In genomic region chr16:89607937-89608740, GRCh38 we compare ENCODE assay signal across 20 cellular contexts. TPM values are rescaled to one million over a fixed set of nuclear protein-coding genes. Genes with fewer than 3 reads are reported as not detected.
DNase-seq lines count a peak whose midpoint lies in the region; ATAC-seq, FAIRE-seq and TF ChIP-seq lines count a peak whose summit lies in the region.
"Had no signal": no experiment of that assay in that cellular context is flagged by ENCODE, and none has a peak within 500 bp of the region (broad histone marks: within the 10 kb centered on the region; RNA-seq: fewer than 3 reads in every experiment).

No MANE protein-coding gene starts in this region.

- H3K4me1 ChIP-seq in HCT116 (ENCODE audit: control insufficient read depth in 1 of 2, insufficient read depth in 2 of 2, low read length in 2 of 2) (peaks cover 16 to 36% of the 10 kb centered on the region in 2 experiments), keratinocyte (ENCODE audit: control insufficient read depth, extremely low read depth, insufficient read depth, low read length) (peaks cover 16% of the 10 kb centered on the region), esophagus squamous epithelium (peaks cover 0 to under 1% (median 0%) of the 10 kb centered on the region in 3 donors)
- no peaks in the 10 kb centered on the region for H3K4me1 ChIP-seq in CD8-positive, alpha-beta T cell (ENCODE audit: insufficient read depth, low read length)

- RAD21 ChIA-PET in HCT116 (lab: Charles Lee; ENCODE audit: low non-redundant PET in 1 of 2, low total read pairs in 2 of 2, uncharacterized antibody in 2 of 2, unreplicated experiment in 2 of 2), result no interaction called here

- no peak for FAIRE-seq in keratinocyte (lab: Jason Lieb, UNC)
- FAIRE-seq: G401.6 had no signal

- intact Hi-C loops in HCT116 (cut with micrococcal nuclease), result no loop called here
- intact Hi-C loops in CD8-positive, alpha-beta T cell (cut with DNase I, micrococcal nuclease), result no loop called here
- intact Hi-C loops in esophagus squamous epithelium (cut with DNase I), result no loop called here

- H3K9ac ChIP-seq in HCT116 (ENCODE audit: low read length), result no peak overlapping the region
- no peak overlapping the region for H3K9ac ChIP-seq in keratinocyte (ENCODE audit: control insufficient read depth, extremely low read depth, insufficient read depth, low read length)
- H3K9ac ChIP-seq: KMS-11 had no signal

- no peak for TF ChIP-seq RAD21 in HCT116 (IDR thresholded peaks at IDR 0.05; ENCODE audit: low read depth)

- H3K4me3 ChIP-seq in HCT116 (replicated peaks in 1 of 2; ENCODE audit: low read depth in 1 of 2, low read length in 2 of 2), result no peak overlapping the region
- H3K4me3 ChIP-seq in keratinocyte (ENCODE audit: control insufficient read depth in 2 of 3, extremely low read depth in 1 of 3, insufficient read depth in 2 of 3, low read depth in 1 of 3, low read length in 3 of 3), result no peak overlapping the region
- H3K4me3 ChIP-seq in CD8-positive, alpha-beta T cell (ENCODE audit: low read depth, low read length), result no peak overlapping the region
- H3K4me3 ChIP-seq in esophagus squamous epithelium, result no peak overlapping the region
- H3K4me3 ChIP-seq: MG63 had no signal

- H3K79me2 ChIP-seq in HCT116 (ENCODE audit: insufficient read depth, low read length), result no peaks in the 10 kb centered on the region
- no peaks in the 10 kb centered on the region for H3K79me2 ChIP-seq in keratinocyte (ENCODE audit: control insufficient read depth, insufficient read depth, low read length)

- H3K4me3 Mint-ChIP-seq in progenitor cell of endocrine pancreas (ENCODE audit: low read depth), result no peak overlapping the region
- no peak overlapping the region for H3K4me3 Mint-ChIP-seq in CD8-positive, alpha-beta T cell
- H3K4me3 Mint-ChIP-seq: CD8-positive, alpha-beta memory T cell; H9; T-cell had no signal

- TF ChIP-seq POLR2A in HCT116 (IDR thresholded peaks at IDR 0.05; ENCODE audit: borderline replicate concordance, extremely low read depth, insufficient read depth, insufficient read length) (no peak), esophagus squamous epithelium (IDR thresholded peaks at IDR 0.05) (no peak)

- H3K9me2 ChIP-seq in HCT116 (ENCODE audit: insufficient read depth), result no peaks in the 10 kb centered on the region

- H3K4me1 Mint-ChIP-seq in progenitor cell of endocrine pancreas (ENCODE audit: low read depth), result peaks cover 14% of the 10 kb centered on the region
- peaks cover under 1% of the 10 kb centered on the region for H3K4me1 Mint-ChIP-seq in CD8-positive, alpha-beta T cell (ENCODE audit: low read depth)

- H4K20me1 ChIP-seq in HCT116 (ENCODE audit: insufficient read depth), result no peaks in the 10 kb centered on the region
- H4K20me1 ChIP-seq in keratinocyte (ENCODE audit: control insufficient read depth, extremely low read depth, insufficient read depth, low read length), result no peaks in the 10 kb centered on the region

- no TSS peak for BruUV-seq in HCT116 (replicated peaks; lab: Mats Ljungman, UMichigan)

- H3K27me3 Mint-ChIP-seq in progenitor cell of endocrine pancreas, result peaks cover under 1% of the 10 kb centered on the region
- peaks cover under 1% of the 10 kb centered on the region for H3K27me3 Mint-ChIP-seq in CD8-positive, alpha-beta T cell (ENCODE audit: low read depth)
- H3K27me3 Mint-ChIP-seq: T-cell had no signal

- no peaks in the 10 kb centered on the region for H3K9me1 ChIP-seq in keratinocyte (ENCODE audit: control insufficient read depth, extremely low read depth, insufficient read depth, low read length)

- H3K36me3 ChIP-seq in HCT116 (ENCODE audit: control insufficient read depth in 1 of 2, insufficient read depth in 2 of 2, low read length in 2 of 2) (no peaks in the 10 kb centered on the region), KOPT-K1 (ENCODE audit: insufficient read depth, low read length) (no peaks in the 10 kb centered on the region), keratinocyte (ENCODE audit: control insufficient read depth in 2 of 2, extremely low read depth in 1 of 2, insufficient read depth in 2 of 2, low read length in 2 of 2) (no peaks in the 10 kb centered on the region), esophagus squamous epithelium (no peaks in the 10 kb centered on the region)
- H3K36me3 ChIP-seq in CD8-positive, alpha-beta T cell (ENCODE audit: insufficient read depth, low read length), result no peaks in the 10 kb centered on the region
- H3K36me3 ChIP-seq: BE2C, MG63 had no signal

- CTCF ChIA-PET in HCT116 (lab: Charles Lee), result interaction anchor here (1.0 to 1.5 kb wide), 4 partner anchors 8 to 25 kb away, joined by 3 to 10 read pairs (median 4); no protein-coding TSS in a partner anchor
- CTCF ChIA-PET in CD8-positive, alpha-beta T cell (lab: Charles Lee), result no interaction called here

- ATAC-seq in HCT116 (0 out of 2 replicates have a peak, but pooled peaks have one; percentile 1), GM21367 (IDR thresholded peaks at IDR 0.05; ENCODE audit: unreplicated experiment) (no peak)
- no peak for ATAC-seq in CD8-positive, alpha-beta T cell
- ATAC-seq: PC-3, T-cell had no signal

- peak in 1 of 3 experiments; percentile 12; a peak in 1 of 6 replicates for TF ChIP-seq CTCF in HCT116 (IDR thresholded peaks at IDR 0.05 in 2 of 3, conservative IDR thresholded peaks at IDR 0.05 in 1 of 3; ENCODE audit: borderline replicate concordance in 1 of 3, insufficient read depth in 1 of 3, low read depth in 2 of 3, low read length in 2 of 3)
- no peak for TF ChIP-seq CTCF in keratinocyte (optimal IDR thresholded peaks at IDR 0.05 in 1 of 3, IDR thresholded peaks at IDR 0.05 in 1 of 3, conservative IDR thresholded peaks at IDR 0.05 in 1 of 3; ENCODE audit: extremely low read depth in 1 of 3, insufficient read depth in 2 of 3, low read length in 3 of 3)
- no peak for TF ChIP-seq CTCF in progenitor cell of endocrine pancreas (IDR thresholded peaks at IDR 0.05; ENCODE audit: unreplicated experiment)
- TF ChIP-seq CTCF in CD8-positive, alpha-beta T cell (IDR thresholded peaks at IDR 0.05), result no peak
- TF ChIP-seq CTCF in esophagus squamous epithelium (IDR thresholded peaks at IDR 0.05), result no peak

- H3K36me3 Mint-ChIP-seq in progenitor cell of endocrine pancreas (ENCODE audit: insufficient read depth), result no peaks in the 10 kb centered on the region
- H3K36me3 Mint-ChIP-seq in CD8-positive, alpha-beta T cell, result no peaks in the 10 kb centered on the region
- H3K36me3 Mint-ChIP-seq: CD8-positive, alpha-beta memory T cell; T-cell had no signal

- dilution Hi-C loops in keratinocyte (cut with MboI; ENCODE audit: extremely low pct_ligation_motif_present, low sequenced_read_pairs), result no loop called here

- H3K9me3 ChIP-seq in HCT116 (ENCODE audit: control insufficient read depth in 1 of 2, insufficient read depth in 1 of 2, low read depth in 1 of 2, low read length in 2 of 2) (no peaks in the 10 kb centered on the region), KOPT-K1 (ENCODE audit: insufficient read depth, low read length, poor library complexity, severe bottlenecking) (no peaks in the 10 kb centered on the region), keratinocyte (ENCODE audit: control insufficient read depth, low read depth, low read length) (no peaks in the 10 kb centered on the region), esophagus squamous epithelium (no peaks in the 10 kb centered on the region)
- H3K9me3 ChIP-seq in CD8-positive, alpha-beta T cell (ENCODE audit: low read length), result no peaks in the 10 kb centered on the region
- H3K9me3 ChIP-seq: BE2C, MG63 had no signal

- H3K27ac ChIP-seq in HCT116 (ENCODE audit: low read depth, low read length), result no peak overlapping the region
- H3K27ac ChIP-seq in KOPT-K1 (ENCODE audit: low read depth, low read length, poor library complexity, severe bottlenecking), result peak overlapping the region; percentile 97
- no peak overlapping the region for H3K27ac ChIP-seq in keratinocyte (ENCODE audit: control insufficient read depth, insufficient read depth, low read length)
- H3K27ac ChIP-seq in CD8-positive, alpha-beta T cell (ENCODE audit: low read depth, low read length), result no peak overlapping the region
- no peak overlapping the region for H3K27ac ChIP-seq in esophagus squamous epithelium
- H3K27ac ChIP-seq: HL-60, KMS-11 had no signal

- H3K27ac Mint-ChIP-seq in progenitor cell of endocrine pancreas, result peak overlapping the region; percentile 64
- H3K27ac Mint-ChIP-seq in CD8-positive, alpha-beta T cell, result no peak overlapping the region
- H3K27ac Mint-ChIP-seq: T-cell had no signal

- no peaks in the 10 kb centered on the region for H3K27me3 ChIP-seq in HCT116 (ENCODE audit: insufficient read depth, low read length)
- H3K27me3 ChIP-seq in keratinocyte (ENCODE audit: control insufficient read depth, extremely low read depth, insufficient read depth, low read length), result peaks cover 9% of the 10 kb centered on the region
- H3K27me3 ChIP-seq in CD8-positive, alpha-beta T cell (ENCODE audit: insufficient read depth, low read length), result no peaks in the 10 kb centered on the region
- peaks cover 0 to 39% (median 0%) of the 10 kb centered on the region in 4 donors for H3K27me3 ChIP-seq in esophagus squamous epithelium
- H3K27me3 ChIP-seq: BE2C, MG63 had no signal

- DNase-seq in HCT116 (ENCODE audit: low read depth, low spot score) (no peak), keratinocyte (ENCODE audit: low read depth, low spot score) (no peak), progenitor cell of endocrine pancreas (ENCODE audit: low spot score, unreplicated experiment) (no peak), esophagus squamous epithelium (lab: John Stamatoyannopoulos, UW) (no peak)
- DNase-seq in CD8-positive, alpha-beta T cell, result no peak
- DNase-seq: BE2C; CD8-positive, alpha-beta memory T cell; DMS79 treated with DMSO at 0.1 percent for 48 hours; H9; MG63; NCI-H1105; NCI-H187 treated with DMSO at 0.1 percent for 48 hours; NCI-H446 treated with DMSO at 0.1 percent for 48 hours; PC-3; T-cell had no signal

- POLR2A ChIA-PET in HCT116 (lab: Charles Lee), result interaction anchor here (1.1 kb wide), 1 partner anchor 25 kb away, joined by 3 read pairs; no protein-coding TSS in a partner anchor
- POLR2A ChIA-PET in CD8-positive, alpha-beta T cell (lab: Charles Lee), result no interaction called here

- no peaks in the 10 kb centered on the region for H3K9me3 Mint-ChIP-seq in progenitor cell of endocrine pancreas (ENCODE audit: low read depth)
- no peaks in the 10 kb centered on the region for H3K9me3 Mint-ChIP-seq in CD8-positive, alpha-beta T cell
- H3K9me3 Mint-ChIP-seq: CD8-positive, alpha-beta memory T cell; H9 had no signal

- H3K4me2 ChIP-seq in HCT116 (ENCODE audit: low read length) (peak overlapping the region; percentile 69), keratinocyte (ENCODE audit: control insufficient read depth, extremely low read depth, insufficient read depth, low read depth, low read length) (peak overlapping the region; percentile 37)
- H3K4me2 ChIP-seq: KMS-11 had no signal

- H2AFZ ChIP-seq in HCT116 (ENCODE audit: low read depth, low read length, poor library complexity, severe bottlenecking) (peak overlapping the region; percentile 82), keratinocyte (ENCODE audit: control insufficient read depth, low read length) (no peak overlapping the region)

- 78 to 86% methylated on average over 21 to 28 of the region's 32 CpGs for WGBS in esophagus squamous epithelium, 2 donors

RNA-seq across cellular contexts. Expression of gene DPEP1, which starts 5.3 kb away (rescaled TPM):
- total RNA-seq in HCT116 (2021; ENCODE audit: unreplicated experiment), result 1.1 TPM
- 0.73 and 1.1 TPM in 2 replicates for polyA plus RNA-seq in HCT116 (2012)
- 0.09 to 0.13 TPM in 2 of 3 replicates, not detected in the other for polyA plus RNA-seq in keratinocyte
- polyA plus RNA-seq in keratinocyte (2011; ENCODE audit: low read depth), result not detected
- not detected in 2 replicates for polyA plus RNA-seq in keratinocyte (2011; cell fraction: cytosol; rRNA removed)
- polyA plus RNA-seq in keratinocyte (2011; cell fraction: nucleus; rRNA removed), result not detected in 2 replicates
- polyA plus RNA-seq in keratinocyte (2012; ENCODE audit: low replicate concordance), result not detected in 2 replicates
- not detected in 3 replicates for polyA minus RNA-seq in keratinocyte
- polyA minus RNA-seq in keratinocyte (2011; cell fraction: cytosol; rRNA and poly(A)+ RNA removed), result not detected
- polyA minus RNA-seq in keratinocyte (2011; cell fraction: nucleus; rRNA and poly(A)+ RNA removed), result not detected in 2 replicates
- total RNA-seq in progenitor cell of endocrine pancreas, result 29.6 and 36.3 TPM in 2 replicates
- total RNA-seq in CD8-positive, alpha-beta T cell, result not detected
- 1 to 10 TPM in 1 of 4 donors, under 1 TPM in 1, not detected in 2; 0.76 to 4.1 TPM for total RNA-seq in esophagus squamous epithelium
- total RNA-seq: CD8-positive, alpha-beta memory T cell; PC-3 had no signal
- polyA plus RNA-seq: CD8-positive, alpha-beta memory T cell had no signal

RNA-seq across cellular contexts. Expression of gene CPNE7, which starts 32.6 kb away (rescaled TPM):
- total RNA-seq in HCT116 (2021; ENCODE audit: unreplicated experiment) (201 TPM), progenitor cell of endocrine pancreas (0.41 and 0.84 TPM in 2 replicates), esophagus squamous epithelium (1 to 10 TPM in 3 of 4 donors, under 1 TPM in 1; 0.45 to 2.9 (median 2.1) TPM)
- 136 and 148 TPM in 2 replicates for polyA plus RNA-seq in HCT116 (2012)
- 6.2 to 12.4 TPM (median 9.1 TPM) in 3 replicates for polyA plus RNA-seq in keratinocyte
- polyA plus RNA-seq in keratinocyte (2011; ENCODE audit: low read depth), result 22.3 TPM
- polyA plus RNA-seq in keratinocyte (2011; cell fraction: cytosol; rRNA removed), result 1.8 and 3.4 TPM in 2 replicates
- 124 and 133 TPM in 2 replicates for polyA plus RNA-seq in keratinocyte (2011; cell fraction: nucleus; rRNA removed)
- polyA plus RNA-seq in keratinocyte (2012; ENCODE audit: low replicate concordance), result 3.5 and 8.3 TPM in 2 replicates
- 2.6 to 4.3 TPM (median 3.0 TPM) in 3 replicates for polyA minus RNA-seq in keratinocyte
- 6.7 TPM for polyA minus RNA-seq in keratinocyte (2011; cell fraction: cytosol; rRNA and poly(A)+ RNA removed)
- polyA minus RNA-seq in keratinocyte (2011; cell fraction: nucleus; rRNA and poly(A)+ RNA removed), result 12.8 and 13.6 TPM in 2 replicates
- 1 to 10 TPM in 1 of 2 experiments, under 1 TPM in 1; 0.72 to 1.8 TPM for total RNA-seq in CD8-positive, alpha-beta T cell

RNA-seq across cellular contexts. Expression of gene RPL13, which starts 47.7 kb away (rescaled TPM):
- total RNA-seq in HCT116 (2021; ENCODE audit: unreplicated experiment) (4,404 TPM), progenitor cell of endocrine pancreas (1,643 and 1,699 TPM in 2 replicates), esophagus squamous epithelium (1,000 to 10,000 TPM; 3,143 to 7,972 (median 4,864) TPM)
- polyA plus RNA-seq in HCT116 (2012), result 9,099 and 10,215 TPM in 2 replicates
- polyA plus RNA-seq in keratinocyte, result 1,741 to 3,736 TPM (median 2,095 TPM) in 3 replicates
- polyA plus RNA-seq in keratinocyte (2011; ENCODE audit: low read depth), result 556 TPM
- polyA plus RNA-seq in keratinocyte (2011; cell fraction: cytosol; rRNA removed), result 1,111 and 3,827 TPM in 2 replicates
- 583 and 788 TPM in 2 replicates for polyA plus RNA-seq in keratinocyte (2011; cell fraction: nucleus; rRNA removed)
- 2,804 and 3,239 TPM in 2 replicates for polyA plus RNA-seq in keratinocyte (2012; ENCODE audit: low replicate concordance)
- polyA minus RNA-seq in keratinocyte, result 563 to 886 TPM (median 708 TPM) in 3 replicates
- 5,316 TPM for polyA minus RNA-seq in keratinocyte (2011; cell fraction: cytosol; rRNA and poly(A)+ RNA removed)
- 452 and 678 TPM in 2 replicates for polyA minus RNA-seq in keratinocyte (2011; cell fraction: nucleus; rRNA and poly(A)+ RNA removed)
- 1,000 to 10,000 TPM; 4,632 to 4,668 TPM for total RNA-seq in CD8-positive, alpha-beta T cell

RNA-seq across cellular contexts. Expression of gene CHMP1A, which starts 49.4 kb away (rescaled TPM):
- total RNA-seq in HCT116 (2021; ENCODE audit: unreplicated experiment), result 158 TPM
- polyA plus RNA-seq in HCT116 (2012), result 113 and 129 TPM in 2 replicates
- polyA plus RNA-seq in keratinocyte, result 64.1 to 91.7 TPM (median 87.0 TPM) in 3 replicates
- polyA plus RNA-seq in keratinocyte (2011; ENCODE audit: low read depth), result 40.7 TPM
- 49.0 and 104 TPM in 2 replicates for polyA plus RNA-seq in keratinocyte (2011; cell fraction: cytosol; rRNA removed)
- 59.9 and 84.1 TPM in 2 replicates for polyA plus RNA-seq in keratinocyte (2011; cell fraction: nucleus; rRNA removed)
- polyA plus RNA-seq in keratinocyte (2012; ENCODE audit: low replicate concordance), result 70.0 and 92.6 TPM in 2 replicates
- 76.1 to 124 TPM (median 99.3 TPM) in 3 replicates for polyA minus RNA-seq in keratinocyte
- polyA minus RNA-seq in keratinocyte (2011; cell fraction: cytosol; rRNA and poly(A)+ RNA removed), result 140 TPM
- 38.9 and 47.2 TPM in 2 replicates for polyA minus RNA-seq in keratinocyte (2011; cell fraction: nucleus; rRNA and poly(A)+ RNA removed)
- 96.5 and 105 TPM in 2 replicates for total RNA-seq in progenitor cell of endocrine pancreas
- 10 to 100 TPM; 82.9 to 90.8 TPM for total RNA-seq in CD8-positive, alpha-beta T cell
- 100 to 1,000 TPM in 2 of 4 donors, 10 to 100 TPM in 2; 83.0 to 116 (median 104) TPM for total RNA-seq in esophagus squamous epithelium

RNA-seq across cellular contexts. Expression of gene SPATA33, which starts 49.5 kb away (rescaled TPM):
- total RNA-seq in HCT116 (2021; ENCODE audit: unreplicated experiment), result 24.9 TPM
- 6.8 and 12.2 TPM in 2 replicates for polyA plus RNA-seq in HCT116 (2012)
- polyA plus RNA-seq in keratinocyte, result 4.5 to 6.0 TPM (median 5.3 TPM) in 3 replicates
- 2.6 TPM for polyA plus RNA-seq in keratinocyte (2011; ENCODE audit: low read depth)
- 2.2 and 3.2 TPM in 2 replicates for polyA plus RNA-seq in keratinocyte (2011; cell fraction: cytosol; rRNA removed)
- polyA plus RNA-seq in keratinocyte (2011; cell fraction: nucleus; rRNA removed), result 10.7 and 13.5 TPM in 2 replicates
- polyA plus RNA-seq in keratinocyte (2012; ENCODE audit: low replicate concordance), result 2.1 and 6.7 TPM in 2 replicates
- polyA minus RNA-seq in keratinocyte, result 3.3 to 5.0 TPM (median 3.6 TPM) in 3 replicates
- 3.8 TPM for polyA minus RNA-seq in keratinocyte (2011; cell fraction: cytosol; rRNA and poly(A)+ RNA removed)
- polyA minus RNA-seq in keratinocyte (2011; cell fraction: nucleus; rRNA and poly(A)+ RNA removed), result 2.3 and 6.4 TPM in 2 replicates
- 33.4 and 38.4 TPM in 2 replicates for total RNA-seq in progenitor cell of endocrine pancreas
- total RNA-seq in CD8-positive, alpha-beta T cell, result 1 to 10 TPM; 4.8 to 5.1 TPM
- total RNA-seq in esophagus squamous epithelium, result 1 to 10 TPM; 1.8 to 4.9 (median 2.8) TPM

Comparison
In these comparisons a context has a peak if more than half of its experiments do, and no peak if none do; other contexts are left out.
1. RNA of gene CPNE7, which starts 32.6 kb away (total RNA-seq): 201 TPM in HCT116 (single experiment); 0.45 to 2.9 TPM in esophagus squamous epithelium, 0.72 to 1.8 TPM in CD8-positive, alpha-beta T cell and 0.41 to 0.84 TPM in progenitor cell of endocrine pancreas; every median in the first group is over 10 times any median in the second.